ENCODE assay signal across 34 cellular contexts in the genomic region with DNA sequence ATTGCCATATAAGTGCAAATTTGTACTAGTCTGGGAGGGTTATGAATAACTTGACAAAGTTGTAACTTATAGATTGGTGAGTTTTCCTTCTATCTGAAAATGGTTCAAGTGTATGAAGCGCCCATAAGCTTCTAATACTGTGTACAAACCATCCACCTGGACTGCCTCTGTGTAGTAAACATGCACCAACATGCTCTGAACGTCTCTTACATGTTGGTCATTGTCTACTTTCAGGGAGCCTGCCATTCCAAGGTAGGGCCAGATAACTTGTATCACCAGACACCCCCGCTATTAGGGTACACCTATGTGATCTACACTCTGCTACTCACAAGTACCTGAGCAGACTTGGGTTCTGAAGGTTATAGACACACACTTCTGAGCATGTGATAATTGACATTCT.
"Had no signal": no experiment of that assay in that cellular context is flagged by ENCODE, and none has a peak within 500 bp of the region (broad histone marks: within the 10 kb centered on the region; RNA-seq: fewer than 3 reads in every experiment).

No MANE protein-coding gene starts in this region.

- FAIRE-seq: astrocyte, TTC549 had no signal

- H3K36me3 ChIP-seq: adrenal gland, brain microvascular endothelial cell had no signal

- H3K4me3 ChIP-seq: adrenal gland, body of pancreas had no signal

- H3K4me1 ChIP-seq: adrenal gland, body of pancreas had no signal

- H3K9me3 ChIP-seq: adrenal gland, body of pancreas had no signal

- H3K27me3 ChIP-seq: adrenal gland, body of pancreas, brain microvascular endothelial cell had no signal

- H3K27ac ChIP-seq: adrenal gland, body of pancreas, brain microvascular endothelial cell, VCaP had no signal

- ATAC-seq: activated CD8-positive, alpha-beta T cell treated with anti-CD3 and anti-CD28 coated beads for 36 hours; activated naive CD4-positive, alpha-beta T cell treated with anti-CD3 and anti-CD28 coated beads, Interleukin-2, amount 50 U/mL, for 72 hours; activated T-cell treated with anti-CD3 and anti-CD28 coated beads, Interleukin-2, amount 50 U/mL, for 4 hours; activated T-cell treated with anti-CD3 and anti-CD28 coated beads, Interleukin-2, amount 50 U/mL, for 72 hours; activated T-helper 17 cell treated with anti-CD3 and anti-CD28 coated beads, Interleukin-2, amount 50 U/mL, for 72 hours; body of pancreas had no signal

- DNase-seq: activated B cell treated with CpG ODN at 0.5 μM for 24 hours; activated CD4-positive, alpha-beta memory T cell treated with anti-CD3 and anti-CD28 coated beads for 36 hours; activated CD4-positive, alpha-beta T cell treated with anti-CD3 and anti-CD28 coated beads for 4 hours; activated CD4-positive, alpha-beta T cell treated with anti-CD3 and anti-CD28 coated beads, Interleukin-2, amount 10 ng/mL, durations not matched to agents 24 days and 14 days; activated CD4-positive, alpha-beta T cell treated with anti-CD3 and anti-CD28 coated beads, Interleukin-2, amount 50 U/mL, for 1 hour; activated CD4-positive, alpha-beta T cell treated with anti-CD3 and anti-CD28 coated beads, Interleukin-2, amount 50 U/mL, for 4 hours; activated CD4-positive, CD25-positive, alpha-beta regulatory T cell treated with anti-CD3 and anti-CD28 coated beads, Interleukin-2, amount 50 U/mL, for 72 hours; activated CD8-positive, alpha-beta memory T cell treated with anti-CD3 and anti-CD28 coated beads, Interleukin-2, amount 50 U/mL, for 4 hours; activated CD8-positive, alpha-beta T cell treated with anti-CD3 and anti-CD28 coated beads for 36 hours; activated effector memory CD4-positive, alpha-beta T cell treated with anti-CD3 and anti-CD28 coated beads, Interleukin-2, amount 50 U/mL, for 16 hours; activated gamma-delta T cell treated with Interleukin-2 at 50 U/mL for 16 hours; activated naive CD4-positive, alpha-beta T cell; activated naive CD4-positive, alpha-beta T cell treated with anti-CD3 and anti-CD28 coated beads for 36 hours; activated naive CD4-positive, alpha-beta T cell treated with anti-CD3 and anti-CD28 coated beads, Interleukin-2, amount 50 U/mL, for 16 hours; activated naive CD8-positive, alpha-beta T cell treated with anti-CD3 and anti-CD28 coated beads for 36 hours; activated T-cell treated with anti-CD3 and anti-CD28 coated beads for 4 hours; activated T-cell treated with anti-CD3 and anti-CD28 coated beads, Interleukin-2, amount 50 U/mL, for 1 hour; activated T-cell treated with anti-CD3 and anti-CD28 coated beads, Interleukin-2, amount 50 U/mL, for 4 hours; activated T-cell treated with anti-CD3 and anti-CD28 coated beads, Interleukin-2, amount 50 U/mL, for 72 hours; adrenal gland; amniotic stem cell; aorta; body of pancreas; brain microvascular endothelial cell; central memory CD4-positive, alpha-beta T cell; SW 1271; T-helper 1 cell; T-helper 2 cell; T-helper 9 cell had no signal
